In the genomic region with DNA sequence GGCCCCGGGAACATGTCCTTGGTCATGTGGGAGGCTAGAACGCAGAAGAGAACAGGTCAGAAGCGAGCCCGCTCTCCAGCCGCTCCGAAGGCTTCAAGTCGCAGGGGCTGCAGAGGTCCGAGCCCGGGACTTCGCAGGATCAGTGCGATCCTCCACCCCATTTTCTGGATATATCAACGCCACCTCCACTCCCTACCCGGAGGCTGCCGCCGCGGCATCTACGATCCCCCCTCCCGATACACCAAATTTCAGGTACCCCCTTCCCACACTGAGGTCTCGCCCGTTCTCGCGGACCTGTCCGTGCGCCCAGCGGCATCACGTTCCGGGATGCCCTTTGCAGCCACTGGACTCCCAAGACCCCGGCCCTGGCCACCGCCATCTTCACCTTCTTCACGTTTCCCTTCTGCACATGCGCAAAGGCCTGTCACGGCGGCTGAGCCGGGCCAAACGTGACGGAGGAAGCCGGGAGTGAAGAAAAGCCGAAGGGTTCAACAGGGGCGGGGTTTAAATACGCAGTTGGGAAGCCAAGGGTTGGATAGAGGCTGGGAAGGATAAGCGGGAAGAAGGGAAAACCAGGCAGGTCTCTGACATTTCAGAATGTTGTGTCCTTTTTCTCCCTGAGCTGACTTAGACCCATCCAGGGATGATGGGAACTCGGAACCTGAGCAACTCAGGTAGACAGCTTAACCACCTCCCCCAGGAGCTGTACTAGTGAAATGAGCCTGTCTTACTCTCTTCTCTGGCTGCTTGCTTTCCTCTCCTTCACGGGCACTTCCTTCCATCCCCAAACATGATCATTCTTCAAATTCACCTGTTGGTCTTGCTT, we compare ENCODE assay signal across 8 cellular contexts. TPM values are rescaled to one million over a fixed set of nuclear protein-coding genes. Genes with fewer than 3 reads are reported as not detected.
DNase-seq lines count a peak whose midpoint lies in the region; ATAC-seq, FAIRE-seq and TF ChIP-seq lines count a peak whose summit lies in the region.

NDUFB8 (minus strand) TSS at position 399 of the 826 bp plus-strand sequence; CDS start at position 379, 20 bp downstream.

- FAIRE-seq in GM12892 (lab: Jason Lieb, UNC) = peak; percentile 91

- TF ChIP-seq POLR2A in GM12892 (IDR thresholded peaks at IDR 0.05; ENCODE audit: low read depth, low read length) = peak; percentile 86

- peak within 1 kb of the TSS; percentile 87 for H3K4me3 ChIP-seq in kidney epithelial cell (ENCODE audit: low read depth, low read length)

- TF ChIP-seq CTCF in kidney epithelial cell (IDR thresholded peaks at IDR 0.05; ENCODE audit: insufficient read depth, low read length, poor library complexity, severe bottlenecking) = no peak

- H3K27me3 ChIP-seq in kidney epithelial cell (ENCODE audit: control insufficient read depth, insufficient read depth, low read length) = no peaks in the 10 kb centered on the region

- DNase-seq in GM12892 (ENCODE audit: insufficient read length) (peak; percentile 60), NCI-H524 treated with DMSO at 0.1 percent for 48 hours (lab: John Stamatoyannopoulos, UW) (peak; percentile 18), cerebellar nuclear complex (lab: John Stamatoyannopoulos, UW) (peak; percentile 7 to 78), kidney epithelial cell (ENCODE audit: low read depth) (peak; percentile 44)
- peak; percentile 83 to 84 for DNase-seq in activated CD4-positive, alpha-beta T cell treated with anti-CD3 and anti-CD28 coated beads for 24 hours (ENCODE audit: low read depth in 2 of 2)
- peak; percentile 92 for DNase-seq in stimulated activated CD4-positive, alpha-beta T cell treated with anti-CD3 and anti-CD28 coated beads, Interleukin-15, amount 100 ng/mL, for 24 hours

- ATAC-seq in HG03135 (IDR thresholded peaks at IDR 0.05; ENCODE audit: unreplicated experiment) = peak; percentile 61
- no peak for ATAC-seq in GM18873 (IDR thresholded peaks at IDR 0.05; ENCODE audit: low FRiP score, unreplicated experiment)

- peaks cover 1% of the 10 kb centered on the region for H3K36me3 ChIP-seq in kidney epithelial cell (ENCODE audit: control insufficient read depth, insufficient read depth, low read length)

RNA-seq across cellular contexts. Expression of gene NDUFB8, which starts in this region (rescaled TPM):
- 342 TPM for polyA plus RNA-seq in GM12892 (2012; ENCODE audit: missing spikeins)
- total RNA-seq in kidney epithelial cell = 148 and 183 TPM in 2 replicates

Comparison
In these comparisons a context has a peak if more than half of its experiments do, and no peak if none do; other contexts are left out.
1. DNase-seq: peak in every context shown above with its lines; median percentile 92 in stimulated activated CD4-positive, alpha-beta T cell treated with anti-CD3 and anti-CD28 coated beads, Interleukin-15, amount 100 ng/mL, for 24 hours; 84 in activated CD4-positive, alpha-beta T cell treated with anti-CD3 and anti-CD28 coated beads for 24 hours; 60 in GM12892; 44 in kidney epithelial cell; 42 in cerebellar nuclear complex; 18 in NCI-H524 treated with DMSO at 0.1 percent for 48 hours.